In the genomic region with DNA sequence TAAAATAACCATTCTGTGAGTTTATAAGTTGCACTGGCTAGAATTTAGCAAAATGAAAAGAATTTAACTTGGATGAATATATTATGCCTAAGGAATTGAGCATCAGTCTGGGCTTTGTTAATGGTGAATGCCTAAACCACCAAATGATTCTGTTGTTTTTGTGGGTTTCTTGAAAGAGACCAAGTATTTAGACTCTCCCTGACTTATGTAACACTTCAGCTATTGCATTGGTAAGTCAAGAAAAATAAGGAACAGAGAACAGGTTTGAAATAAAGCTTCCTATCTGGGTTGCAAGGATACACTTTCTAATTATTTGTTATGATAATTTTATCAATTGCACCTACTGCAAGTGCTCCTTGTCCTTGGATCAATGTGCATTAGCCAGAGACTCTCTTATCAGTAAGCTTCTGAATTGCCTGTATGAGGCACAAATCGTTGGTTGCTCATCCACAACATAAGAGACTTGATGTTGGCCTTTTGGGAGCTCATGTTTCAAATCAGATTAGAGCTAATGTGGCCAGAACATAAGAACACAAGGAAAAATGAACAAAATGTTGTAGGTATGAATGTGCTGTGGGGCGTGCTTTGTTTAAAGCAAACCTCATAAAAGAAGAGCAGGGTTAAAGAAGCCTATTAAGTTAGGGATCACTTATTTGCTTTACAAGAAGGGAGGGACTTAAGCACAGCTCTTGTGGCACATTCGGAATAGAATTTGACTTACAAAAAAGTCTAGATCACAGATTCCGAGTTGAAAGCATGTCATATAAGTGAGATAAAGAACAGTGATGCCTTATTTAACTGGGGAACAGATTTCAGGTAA, we compare ENCODE assay signal across 17 cellular contexts. TPM values are rescaled to one million over a fixed set of nuclear protein-coding genes. Genes with fewer than 3 reads are reported as not detected.
DNase-seq lines count a peak whose midpoint lies in the region; ATAC-seq and TF ChIP-seq lines count a peak whose summit lies in the region.
"Had no signal": no experiment of that assay in that cellular context is flagged by ENCODE, and none has a peak within 500 bp of the region (broad histone marks: within the 10 kb centered on the region; RNA-seq: fewer than 3 reads in every experiment).

No MANE protein-coding gene starts in this region.

- no peaks in the 10 kb centered on the region for H3K27me3 ChIP-seq in neural progenitor cell
- H3K27me3 ChIP-seq: tibial nerve had no signal

- H3K27ac Mint-ChIP-seq in glutamatergic neuron (ENCODE audit: unreplicated experiment), result peak overlapping the region; percentile 34
- no peak overlapping the region for H3K27ac Mint-ChIP-seq in neural progenitor cell

- no peaks in the 10 kb centered on the region for H3K36me3 Mint-ChIP-seq in glutamatergic neuron (ENCODE audit: unreplicated experiment)
- no peaks in the 10 kb centered on the region for H3K36me3 Mint-ChIP-seq in neural progenitor cell

- no peak for ATAC-seq in left lobe of liver
- ATAC-seq: activated T-cell treated with anti-CD3 and anti-CD28 coated beads, Interleukin-2, amount 50 U/mL, for 4 hours; sciatic nerve had no signal

- DNase-seq in AML-193 (lab: John Stamatoyannopoulos, UW), result peak; percentile 27 to 34
- DNase-seq in SK-N-DZ (ENCODE audit: low spot score), result peak; percentile 82
- DNase-seq in glutamatergic neuron, result no peak
- no peak for DNase-seq in Kasumi-1 (lab: John Stamatoyannopoulos, UW)
- no peak for DNase-seq in left lobe of liver (ENCODE audit: low spot score)
- DNase-seq in activated CD4-positive, alpha-beta T cell treated with anti-CD3 and anti-CD28 coated beads for 4 hours, result no peak
- DNase-seq in neural progenitor cell (ENCODE audit: low spot score), result no peak
- DNase-seq: activated CD4-positive, alpha-beta T cell treated with anti-CD3 and anti-CD28 coated beads, Interleukin-2, amount 50 U/mL, for 1 hour; activated T-cell treated with anti-CD3 and anti-CD28 coated beads, Interleukin-2, amount 50 U/mL, for 4 hours; DMS53; GOT3; mammary epithelial cell; NCI-H526; stimulated activated CD4-positive, alpha-beta T cell treated with anti-CD3 and anti-CD28 coated beads, Interleukin-4, amount 100 ng/mL, for 4 hours had no signal

- H3K4me2 ChIP-seq in neural progenitor cell, result no peak overlapping the region

- peak overlapping the region; percentile 5 for H3K4me3 Mint-ChIP-seq in glutamatergic neuron (ENCODE audit: unreplicated experiment)
- H3K4me3 Mint-ChIP-seq in neural progenitor cell, result no peak overlapping the region
- H3K4me3 Mint-ChIP-seq: activated T-cell treated with anti-CD3 and anti-CD28 coated beads, Interleukin-2, amount 50 U/mL, for 4 hours had no signal

- TF ChIP-seq CTCF in HEK293 (tag by site-specific recombination; IDR thresholded peaks at IDR 0.05) (no peak), glutamatergic neuron (IDR thresholded peaks at IDR 0.05; ENCODE audit: partially characterized antibody, unreplicated experiment) (no peak), neural progenitor cell (IDR thresholded peaks at IDR 0.05) (no peak)

- H3K36me3 ChIP-seq in HEK293 (ENCODE audit: control insufficient read depth in 2 of 2, insufficient read depth in 1 of 2, low read length in 2 of 2), result no peaks in the 10 kb centered on the region
- H3K36me3 ChIP-seq in neural progenitor cell, result no peaks in the 10 kb centered on the region
- H3K36me3 ChIP-seq: tibial nerve had no signal

- H3K27me3 Mint-ChIP-seq in glutamatergic neuron (ENCODE audit: unreplicated experiment) (no peaks in the 10 kb centered on the region), neural progenitor cell (ENCODE audit: insufficient read depth, low read depth) (no peaks in the 10 kb centered on the region)

- POLR2A ChIA-PET in HEK293 (lab: Yijun Ruan, JAX), result interaction anchor here (0.6 kb wide), 1 partner anchor 305 kb away, joined by 3 read pairs; no protein-coding TSS in a partner anchor

- H3K9ac ChIP-seq in neural progenitor cell, result no peak overlapping the region

- CTCF ChIA-PET in HEK293 (lab: Yijun Ruan, JAX), result interaction anchor here (0.7 kb wide), 1 partner anchor 10 kb away, joined by 3 read pairs; no protein-coding TSS in a partner anchor

- no peaks in the 10 kb centered on the region for H3K79me2 ChIP-seq in neural progenitor cell (ENCODE audit: low read depth)

- no peak overlapping the region for H2AFZ ChIP-seq in neural progenitor cell (replicated peaks)

- peak overlapping the region; percentile 47 for H3K27ac ChIP-seq in HEK293 (ENCODE audit: extremely low read depth, low read depth, low read length)
- no peak overlapping the region for H3K27ac ChIP-seq in neural progenitor cell
- H3K27ac ChIP-seq: tibial nerve had no signal

- peaks cover 10% of the 10 kb centered on the region for H3K9me3 Mint-ChIP-seq in glutamatergic neuron (ENCODE audit: unreplicated experiment)
- H3K9me3 Mint-ChIP-seq in neural progenitor cell, result no peaks in the 10 kb centered on the region
- H3K9me3 Mint-ChIP-seq: activated T-cell treated with anti-CD3 and anti-CD28 coated beads, Interleukin-2, amount 50 U/mL, for 4 hours had no signal

- H3K4me3 ChIP-seq in HEK293 (ENCODE audit: low read depth, low read length) (no peak overlapping the region), neural progenitor cell (no peak overlapping the region)
- H3K4me3 ChIP-seq: tibial nerve had no signal

- H3F3A ChIP-seq in neural progenitor cell (ENCODE audit: low read depth), result no peaks in the 10 kb centered on the region

- H3K4me1 Mint-ChIP-seq in glutamatergic neuron (ENCODE audit: low read depth, unreplicated experiment), result peaks cover 44% of the 10 kb centered on the region
- H3K4me1 Mint-ChIP-seq in neural progenitor cell, result peaks cover 39% of the 10 kb centered on the region

- H3K4me1 ChIP-seq in HEK293 (ENCODE audit: control insufficient read depth, insufficient read depth, low read length) (peaks cover 18% of the 10 kb centered on the region), neural progenitor cell (peaks cover 9% of the 10 kb centered on the region)

- H3K9me3 ChIP-seq in HEK293 (ENCODE audit: control insufficient read depth, insufficient read depth, low read depth, low read length) (no peaks in the 10 kb centered on the region), neural progenitor cell (ENCODE audit: low read depth) (no peaks in the 10 kb centered on the region)
- H3K9me3 ChIP-seq: tibial nerve had no signal

- H4K20me1 ChIP-seq in neural progenitor cell (ENCODE audit: low read depth), result no peaks in the 10 kb centered on the region

TF ChIP-seq in HEK293, 187 proteins besides CTCF, POLR2A, EP300 and RAD21 (continues in another document):
- TF ChIP-seq FEZF1 (tag by site-specific recombination; IDR thresholded peaks at IDR 0.05), result peak; percentile 96
- TF ChIP-seq OSR2 (tag by site-specific recombination; IDR thresholded peaks at IDR 0.05), result peak; percentile 48; the same call in 1 of the 2 replicates
- peak; percentile 42; the same call in 1 of the 2 replicates for TF ChIP-seq ZNF600 (tag by site-specific recombination; IDR thresholded peaks at IDR 0.05)
- TF ChIP-seq, protein P1, sequence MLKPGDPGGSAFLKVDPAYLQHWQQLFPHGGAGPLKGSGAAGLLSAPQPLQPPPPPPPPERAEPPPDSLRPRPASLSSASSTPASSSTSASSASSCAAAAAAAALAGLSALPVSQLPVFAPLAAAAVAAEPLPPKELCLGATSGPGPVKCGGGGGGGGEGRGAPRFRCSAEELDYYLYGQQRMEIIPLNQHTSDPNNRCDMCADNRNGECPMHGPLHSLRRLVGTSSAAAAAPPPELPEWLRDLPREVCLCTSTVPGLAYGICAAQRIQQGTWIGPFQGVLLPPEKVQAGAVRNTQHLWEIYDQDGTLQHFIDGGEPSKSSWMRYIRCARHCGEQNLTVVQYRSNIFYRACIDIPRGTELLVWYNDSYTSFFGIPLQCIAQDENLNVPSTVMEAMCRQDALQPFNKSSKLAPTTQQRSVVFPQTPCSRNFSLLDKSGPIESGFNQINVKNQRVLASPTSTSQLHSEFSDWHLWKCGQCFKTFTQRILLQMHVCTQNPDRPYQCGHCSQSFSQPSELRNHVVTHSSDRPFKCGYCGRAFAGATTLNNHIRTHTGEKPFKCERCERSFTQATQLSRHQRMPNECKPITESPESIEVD (tag by site-specific recombination; IDR thresholded peaks at IDR 0.05), result peak; percentile 38; the same call in 1 of the 2 replicates
- TF ChIP-seq ZBTB48 (tag by site-specific recombination; IDR thresholded peaks at IDR 0.05), result peak; percentile 48; the same call in 1 of the 2 replicates
- TF ChIP-seq, protein P2, sequence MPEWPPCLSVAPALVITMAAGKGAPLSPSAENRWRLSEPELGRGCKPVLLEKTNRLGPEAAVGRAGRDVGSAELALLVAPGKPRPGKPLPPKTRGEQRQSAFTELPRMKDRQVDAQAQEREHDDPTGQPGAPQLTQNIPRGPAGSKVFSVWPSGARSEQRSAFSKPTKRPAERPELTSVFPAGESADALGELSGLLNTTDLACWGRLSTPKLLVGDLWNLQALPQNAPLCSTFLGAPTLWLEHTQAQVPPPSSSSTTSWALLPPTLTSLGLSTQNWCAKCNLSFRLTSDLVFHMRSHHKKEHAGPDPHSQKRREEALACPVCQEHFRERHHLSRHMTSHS (tag by site-specific recombination; IDR thresholded peaks at IDR 0.05), result no peak
- no peak for TF ChIP-seq WT1 (tag by site-specific recombination; IDR thresholded peaks at IDR 0.05)
- TF ChIP-seq, protein P3, sequence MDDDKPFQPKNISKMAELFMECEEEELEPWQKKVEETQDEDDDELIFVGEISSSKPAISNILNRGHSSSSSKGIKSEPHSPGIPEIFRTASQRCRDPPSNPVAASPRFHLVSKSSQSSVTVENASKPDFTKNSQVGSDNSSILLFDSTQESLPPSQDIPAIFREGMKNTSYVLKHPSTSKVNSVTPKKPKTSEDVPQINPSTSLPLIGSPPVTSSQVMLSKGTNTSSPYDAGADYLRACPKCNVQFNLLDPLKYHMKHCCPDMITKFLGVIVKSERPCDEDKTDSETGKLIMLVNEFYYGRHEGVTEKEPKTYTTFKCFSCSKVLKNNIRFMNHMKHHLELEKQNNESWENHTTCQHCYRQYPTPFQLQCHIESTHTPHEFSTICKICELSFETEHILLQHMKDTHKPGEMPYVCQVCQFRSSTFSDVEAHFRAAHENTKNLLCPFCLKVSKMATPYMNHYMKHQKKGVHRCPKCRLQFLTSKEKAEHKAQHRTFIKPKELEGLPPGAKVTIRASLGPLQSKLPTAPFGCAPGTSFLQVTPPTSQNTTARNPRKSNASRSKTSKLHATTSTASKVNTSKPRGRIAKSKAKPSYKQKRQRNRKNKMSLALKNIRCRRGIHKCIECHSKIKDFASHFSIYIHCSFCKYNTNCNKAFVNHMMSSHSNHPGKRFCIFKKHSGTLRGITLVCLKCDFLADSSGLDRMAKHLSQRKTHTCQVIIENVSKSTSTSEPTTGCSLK (tag by site-specific recombination; IDR thresholded peaks at IDR 0.05), result no peak

RNA-seq across cellular contexts. Expression of a gene that starts 37.2 kb away (rescaled TPM):
- polyA plus RNA-seq in SK-N-DZ (2014; cell fraction: cytosol; rRNA removed), result 7.0 and 8.8 TPM in 2 replicates
- 5.8 and 9.9 TPM in 2 replicates for polyA plus RNA-seq in SK-N-DZ (2014; cell fraction: nucleus; rRNA removed)
- 74.8 TPM for total RNA-seq in glutamatergic neuron (ENCODE audit: unreplicated experiment)
- total RNA-seq in left lobe of liver, result 8.4 TPM
- total RNA-seq in neural progenitor cell (ENCODE audit: low replicate concordance), result 2.9 and 4.1 TPM in 2 replicates

Comparison
In these comparisons a context has a peak if more than half of its experiments do, and no peak if none do; other contexts are left out.
1. DNase-seq: peak in AML-193 (2 of 2) and SK-N-DZ (single experiment); none in glutamatergic neuron (single experiment), Kasumi-1 (0 of 2), left lobe of liver (single experiment), activated CD4-positive, alpha-beta T cell treated with anti-CD3 and anti-CD28 coated beads for 4 hours (0 of 2) and neural progenitor cell (single experiment).